In genomic region chr22:42174062-42174461, GRCh38 we compare ENCODE assay signal across 17 cellular contexts. TPM values are rescaled to one million over a fixed set of nuclear protein-coding genes. Genes with fewer than 3 reads are reported as not detected.
DNase-seq lines count a peak whose midpoint lies in the region; ATAC-seq and TF ChIP-seq lines count a peak whose summit lies in the region.
"Had no signal": no experiment of that assay in that cellular context is flagged by ENCODE, and none has a peak within 500 bp of the region (broad histone marks: within the 10 kb centered on the region; RNA-seq: fewer than 3 reads in every experiment).

No MANE protein-coding gene starts in this region.

- H3K9me3 ChIP-seq in CD8-positive, alpha-beta memory T cell (ENCODE audit: low read length), result no peaks in the 10 kb centered on the region
- H3K9me3 ChIP-seq in hepatocyte (ENCODE audit: low read depth) (no peaks in the 10 kb centered on the region), tibial nerve (no peaks in the 10 kb centered on the region)
- H3K9me3 ChIP-seq: ascending aorta, SJCRH30, suprapubic skin had no signal

- H3K27me3 ChIP-seq in CD8-positive, alpha-beta memory T cell (ENCODE audit: insufficient read depth, low read length, poor library complexity, severe bottlenecking), result no peaks in the 10 kb centered on the region
- H3K27me3 ChIP-seq in hepatocyte (no peaks in the 10 kb centered on the region), tibial nerve (no peaks in the 10 kb centered on the region)
- H3K27me3 ChIP-seq: ascending aorta, dorsolateral prefrontal cortex, SJCRH30, suprapubic skin had no signal

- peaks cover 8% of the 10 kb centered on the region for H4K20me1 ChIP-seq in hepatocyte (ENCODE audit: insufficient read depth, poor library complexity, severe bottlenecking)

- H3K4me3 Mint-ChIP-seq in CD8-positive, alpha-beta memory T cell, result no peak overlapping the region
- H3K4me3 Mint-ChIP-seq in activated CD8-positive, alpha-beta T cell treated with anti-CD3 and anti-CD28 coated beads for 36 hours, result no peak overlapping the region

- H3K36me3 Mint-ChIP-seq in CD8-positive, alpha-beta memory T cell, result peaks cover 0 to 52% (median 12%) of the 10 kb centered on the region in 3 donors
- peaks cover 21% of the 10 kb centered on the region for H3K36me3 Mint-ChIP-seq in activated CD8-positive, alpha-beta T cell treated with anti-CD3 and anti-CD28 coated beads for 36 hours (ENCODE audit: low read depth)

- no peak overlapping the region for H3K27ac ChIP-seq in CD8-positive, alpha-beta memory T cell (ENCODE audit: low read depth, low read length)
- H3K27ac ChIP-seq in hepatocyte (peak overlapping the region; percentile 86), tibial nerve (no peak overlapping the region)
- H3K27ac ChIP-seq: ascending aorta, SJCRH30, skin epidermis, suprapubic skin had no signal

- H3K9me2 ChIP-seq in hepatocyte (replicated peaks; ENCODE audit: insufficient read depth), result no peaks in the 10 kb centered on the region

- no peak for TF ChIP-seq EP300 in tibial nerve (IDR thresholded peaks at IDR 0.05)

- peak; percentile 57 for ATAC-seq in activated CD8-positive, alpha-beta T cell treated with anti-CD3 and anti-CD28 coated beads for 36 hours
- no peak for ATAC-seq in HG02885 (IDR thresholded peaks at IDR 0.05; ENCODE audit: poor library complexity, unreplicated experiment)

- H3K27ac Mint-ChIP-seq in CD8-positive, alpha-beta memory T cell, result peak overlapping the region in 7 of 8 donors; percentile 40 to 73 (median 63)
- peak overlapping the region; percentile 6 for H3K27ac Mint-ChIP-seq in activated CD8-positive, alpha-beta T cell treated with anti-CD3 and anti-CD28 coated beads for 36 hours

- CTCF ChIA-PET in CD8-positive, alpha-beta memory T cell (lab: Charles Lee), result interaction anchor here (1.2 to 1.5 kb wide), 3 partner anchors 95 to 264 kb away, joined by 3 read pairs; no protein-coding TSS in a partner anchor
- CTCF ChIA-PET in activated CD8-positive, alpha-beta T cell treated with anti-CD3 and anti-CD28 coated beads for 36 hours (lab: Charles Lee), result interaction anchor here (1.0 to 1.2 kb wide), 3 partner anchors 210 to 271 kb away, joined by 3 read pairs; no protein-coding TSS in a partner anchor

- H3K9me3 Mint-ChIP-seq in CD8-positive, alpha-beta memory T cell, result no peaks in the 10 kb centered on the region
- no peaks in the 10 kb centered on the region for H3K9me3 Mint-ChIP-seq in activated CD8-positive, alpha-beta T cell treated with anti-CD3 and anti-CD28 coated beads for 36 hours

- H3K79me2 ChIP-seq in hepatocyte, result peaks cover 47% of the 10 kb centered on the region

- no peak for DNase-seq in CD8-positive, alpha-beta memory T cell
- DNase-seq in HFF-Myc (ENCODE audit: extremely low read depth, low read depth) (peak; percentile 63), hepatocyte (ENCODE audit: low spot score) (no peak), NCI-H1694 treated with DMSO at 0.1 percent for 48 hours (lab: John Stamatoyannopoulos, UW) (no peak), tibial nerve (ENCODE audit: low spot score in 2 of 2) (no peak), NCI-H526 treated with DMSO at 0.1 percent for 48 hours (lab: John Stamatoyannopoulos, UW) (no peak)
- no peak for DNase-seq in activated CD8-positive, alpha-beta T cell treated with anti-CD3 and anti-CD28 coated beads for 36 hours
- DNase-seq: COR-L47, dorsolateral prefrontal cortex, foreskin melanocyte, NCI-H2029, NCI-H82, SJCRH30 had no signal

- H3K4me1 ChIP-seq in CD8-positive, alpha-beta memory T cell (ENCODE audit: insufficient read depth, low read length), result peaks cover 12% of the 10 kb centered on the region
- peaks cover 36% of the 10 kb centered on the region for H3K4me1 ChIP-seq in hepatocyte (ENCODE audit: insufficient read depth)
- H3K4me1 ChIP-seq in tibial nerve, result peaks cover 0 to 24% (median 8%) of the 10 kb centered on the region in 4 donors
- H3K4me1 ChIP-seq: SJCRH30 had no signal

- intact Hi-C loops in activated CD8-positive, alpha-beta T cell treated with anti-CD3 and anti-CD28 coated beads for 36 hours (cut with micrococcal nuclease), result loop anchor here (10.0 kb wide), 1 partner anchor 91 kb away; no protein-coding TSS in a partner anchor

- peaks cover 50 to 74% (median 68%) of the 10 kb centered on the region in 3 donors for H3K4me1 Mint-ChIP-seq in CD8-positive, alpha-beta memory T cell
- H3K4me1 Mint-ChIP-seq in activated CD8-positive, alpha-beta T cell treated with anti-CD3 and anti-CD28 coated beads for 36 hours (ENCODE audit: low read depth), result peaks cover 43% of the 10 kb centered on the region

- 80% methylated on average over 4 of the region's 4 CpGs for whole genome bisulfite sequencing in hepatocyte (ENCODE audit: low lambda C conversion rate, missing lambda C conversion rate)
- 71 to 83% methylated on average over 4 of the region's 4 CpGs for WGBS in tibial nerve, 2 donors

- POLR2A ChIA-PET in CD8-positive, alpha-beta memory T cell (lab: Charles Lee), result no interaction called here
- POLR2A ChIA-PET in activated CD8-positive, alpha-beta T cell treated with anti-CD3 and anti-CD28 coated beads for 36 hours (lab: Charles Lee), result interaction anchor here (1.0 kb wide), 1 partner anchor 15 kb away, joined by 4 read pairs; no protein-coding TSS in a partner anchor

- no peak overlapping the region for H3K4me2 ChIP-seq in hepatocyte

- TF ChIP-seq CTCF in HFF-Myc (IDR thresholded peaks at IDR 0.05; ENCODE audit: low read depth, low read length, missing control alignments) (no peak), hepatocyte (IDR thresholded peaks at IDR 0.05; ENCODE audit: poor library complexity) (no peak), tibial nerve (IDR thresholded peaks at IDR 0.05) (no peak)
- TF ChIP-seq CTCF in activated CD8-positive, alpha-beta T cell treated with anti-CD3 and anti-CD28 coated beads for 36 hours (IDR thresholded peaks at IDR 0.05), result no peak

- H3K4me3 ChIP-seq in CD8-positive, alpha-beta memory T cell (ENCODE audit: low read length), result no peak overlapping the region
- H3K4me3 ChIP-seq in HFF-Myc (replicated peaks; ENCODE audit: low read depth, low read length) (no peak overlapping the region), hepatocyte (no peak overlapping the region), tibial nerve (no peak overlapping the region)
- H3K4me3 ChIP-seq: ascending aorta, dorsolateral prefrontal cortex, SJCRH30, skin epidermis, suprapubic skin had no signal

- H3K27me3 Mint-ChIP-seq in CD8-positive, alpha-beta memory T cell, result no peaks in the 10 kb centered on the region
- H3K27me3 Mint-ChIP-seq in activated CD8-positive, alpha-beta T cell treated with anti-CD3 and anti-CD28 coated beads for 36 hours, result no peaks in the 10 kb centered on the region

- peaks cover 9% of the 10 kb centered on the region for H3K36me3 ChIP-seq in CD8-positive, alpha-beta memory T cell (ENCODE audit: insufficient read depth, low read length)
- no peaks in the 10 kb centered on the region for H3K36me3 ChIP-seq in hepatocyte (replicated peaks; ENCODE audit: insufficient read depth, low read depth)
- peaks cover 0 to 39% (median 0%) of the 10 kb centered on the region in 3 donors for H3K36me3 ChIP-seq in tibial nerve

- TF ChIP-seq POLR2A in tibial nerve (IDR thresholded peaks at IDR 0.05), result no peak

- no peak overlapping the region for H2AFZ ChIP-seq in hepatocyte

RNA-seq across cellular contexts. Expression of gene CYP2D6, which starts 43.5 kb away (rescaled TPM):
- total RNA-seq in CD8-positive, alpha-beta memory T cell, result 1 to 10 TPM; 1.8 to 2.2 TPM
- 0.26 TPM for polyA plus RNA-seq in CD8-positive, alpha-beta memory T cell
- 1 to 10 TPM; 1.5 to 2.0 TPM for total RNA-seq in activated CD8-positive, alpha-beta T cell treated with anti-CD3 and anti-CD28 coated beads for 36 hours
- total RNA-seq in hepatocyte, result 2.2 and 3.8 TPM in 2 replicates
- 5.0 and 6.1 TPM in 2 replicates for polyA plus RNA-seq in hepatocyte
- 1 to 10 TPM in 1 of 4 donors, under 1 TPM in 3; 0.30 to 1.1 (median 0.61) TPM for total RNA-seq in tibial nerve
